1 cellular context compared by ENCODE assay signal in the genomic region with DNA sequence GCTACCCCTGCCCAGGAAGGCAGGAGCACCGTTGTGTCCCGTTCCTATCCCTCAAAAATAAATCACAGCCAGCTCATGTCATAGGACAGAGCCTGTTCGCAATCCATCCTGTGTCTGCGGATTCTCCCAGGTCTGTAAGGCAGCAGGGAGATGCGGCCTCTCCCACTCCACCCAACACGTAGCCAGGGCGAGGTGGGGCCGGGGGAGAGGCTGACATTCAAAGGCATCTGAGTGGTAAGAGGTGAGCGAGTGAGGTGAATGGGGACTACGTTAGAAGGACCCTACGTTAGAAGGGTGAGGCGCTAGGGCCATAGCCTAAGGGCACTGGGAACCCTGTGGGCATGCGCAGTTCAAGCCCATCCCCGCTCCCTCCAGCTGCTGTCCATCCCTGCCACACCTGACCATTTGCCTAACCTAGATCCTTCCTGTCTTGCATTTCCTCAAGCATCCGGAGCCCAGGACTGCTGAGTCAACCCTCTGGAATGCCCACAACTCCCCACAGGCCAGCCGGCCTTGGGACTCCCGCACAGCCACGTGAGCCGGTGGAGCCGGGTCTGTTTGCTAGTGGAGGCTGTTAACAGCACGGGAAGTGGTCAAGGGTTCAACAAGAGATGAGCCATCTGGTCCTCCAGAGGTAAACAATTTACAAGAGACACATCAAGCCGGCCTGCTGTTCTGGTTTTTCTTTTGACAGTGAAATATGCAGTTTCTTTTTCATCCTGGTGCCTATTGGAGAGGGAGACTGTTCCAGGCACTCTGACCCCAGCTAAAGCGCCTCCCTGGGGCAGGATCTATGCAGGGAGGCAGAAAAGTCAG.
TF ChIP-seq lines count a peak whose summit lies in the region.

No MANE protein-coding gene starts in this region.

TF ChIP-seq in HepG2, 621 proteins besides CTCF, POLR2A, EP300 and RAD21 (continued from another document and continues in another):
- TF ChIP-seq THAP11 (CRISPR knock-in tag; IDR thresholded peaks at IDR 0.05) (peak; percentile 83), CREBL2 (CRISPR knock-in tag; IDR thresholded peaks at IDR 0.05; ENCODE audit: borderline replicate concordance) (no peak; the same call in 1 of the 2 replicates), ZMYM4 (CRISPR knock-in tag; IDR thresholded peaks at IDR 0.05) (peak; percentile 69), ZNF678 (CRISPR knock-in tag; IDR thresholded peaks at IDR 0.05) (no peak), SIX1 (CRISPR knock-in tag; IDR thresholded peaks at IDR 0.05; ENCODE audit: borderline replicate concordance) (peak; percentile 69), MTA1 (CRISPR knock-in tag; IDR thresholded peaks at IDR 0.05; ENCODE audit: borderline replicate concordance) (peak; percentile 97; the same call in 1 of the 2 replicates), FOXC1 (CRISPR knock-in tag; IDR thresholded peaks at IDR 0.05; ENCODE audit: borderline replicate concordance) (peak; percentile 38; the same call in 1 of the 2 replicates), JARID2 (CRISPR knock-in tag; IDR thresholded peaks at IDR 0.05; ENCODE audit: insufficient replicate concordance) (peak; percentile 82), FOXJ3 (CRISPR knock-in tag; IDR thresholded peaks at IDR 0.05; ENCODE audit: borderline replicate concordance) (peak; percentile 74; the same call in 1 of the 2 replicates), ZNF639 (CRISPR knock-in tag; conservative IDR thresholded peaks at IDR 0.05) (peak; percentile 86), MXD1 (CRISPR knock-in tag; IDR thresholded peaks at IDR 0.05) (peak; percentile 60), ZNF20 (CRISPR knock-in tag; IDR thresholded peaks at IDR 0.05) (no peak), DNMT1 (CRISPR knock-in tag; IDR thresholded peaks at IDR 0.05) (0 out of 2 replicates have a peak, but pooled peaks have one; percentile 19), HOXA7 (CRISPR knock-in tag; IDR thresholded peaks at IDR 0.05) (no peak), GATA4 (IDR thresholded peaks at IDR 0.05; ENCODE audit: borderline replicate concordance, low read depth) (no peak), NR2F1 (CRISPR knock-in tag; IDR thresholded peaks at IDR 0.05) (peak; percentile 55 to 79; a peak in 2 of 4 replicates), SIX4 (CRISPR knock-in tag; IDR thresholded peaks at IDR 0.05) (peak; percentile 82), ZNF354B (CRISPR knock-in tag; IDR thresholded peaks at IDR 0.05) (no peak), ZNF263 (CRISPR knock-in tag; IDR thresholded peaks at IDR 0.05) (peak; percentile 65), TGIF2 (CRISPR knock-in tag; IDR thresholded peaks at IDR 0.05) (peak; percentile 72; the same call in 1 of the 2 replicates), ISL2 (CRISPR knock-in tag; IDR thresholded peaks at IDR 0.05) (peak; percentile 85), SOX5 (CRISPR knock-in tag; IDR thresholded peaks at IDR 0.05; ENCODE audit: borderline replicate concordance) (peak; percentile 98), POLR2G (IDR thresholded peaks at IDR 0.05; ENCODE audit: low read depth, low read length) (no peak), HCFC1 (IDR thresholded peaks at IDR 0.05; ENCODE audit: low read depth, low read length) (no peak), BHLHE40 (IDR thresholded peaks at IDR 0.05; ENCODE audit: low read length) (peak; percentile 98), ZNF292 (CRISPR knock-in tag; IDR thresholded peaks at IDR 0.05; ENCODE audit: borderline replicate concordance, low read depth) (peak; percentile 97), TOE1 (CRISPR knock-in tag; IDR thresholded peaks at IDR 0.05) (peak; percentile 46; the same call in 1 of the 2 replicates), HDAC1 (CRISPR knock-in tag; IDR thresholded peaks at IDR 0.05) (peak; percentile 99), HDAC2 (CRISPR knock-in tag; IDR thresholded peaks at IDR 0.05) (peak; percentile 99), CHCHD3 (CRISPR knock-in tag; IDR thresholded peaks at IDR 0.05) (0 out of 2 replicates have a peak, but pooled peaks have one; percentile 61), GZF1 (CRISPR knock-in tag; IDR thresholded peaks at IDR 0.05) (peak; percentile 87; the same call in 1 of the 2 replicates), ZNF720 (CRISPR knock-in tag; IDR thresholded peaks at IDR 0.05) (no peak; the same call in 1 of the 2 replicates), ZNF484 (CRISPR knock-in tag; IDR thresholded peaks at IDR 0.05; ENCODE audit: borderline replicate concordance, low read depth) (no peak), FOXK2 (IDR thresholded peaks at IDR 0.05) (peak; percentile 60; the same call in 1 of the 2 replicates), ZBTB44 (CRISPR knock-in tag; IDR thresholded peaks at IDR 0.05) (no peak), KDM3A (CRISPR knock-in tag; IDR thresholded peaks at IDR 0.05; ENCODE audit: low read depth) (peak; percentile 99), TBX3 (IDR thresholded peaks at IDR 0.05; ENCODE audit: borderline replicate concordance) (peak; percentile 74; the same call in 1 of the 2 replicates), ZNF777 (CRISPR knock-in tag; IDR thresholded peaks at IDR 0.05) (no peak)
- TF ChIP-seq, protein P1, sequence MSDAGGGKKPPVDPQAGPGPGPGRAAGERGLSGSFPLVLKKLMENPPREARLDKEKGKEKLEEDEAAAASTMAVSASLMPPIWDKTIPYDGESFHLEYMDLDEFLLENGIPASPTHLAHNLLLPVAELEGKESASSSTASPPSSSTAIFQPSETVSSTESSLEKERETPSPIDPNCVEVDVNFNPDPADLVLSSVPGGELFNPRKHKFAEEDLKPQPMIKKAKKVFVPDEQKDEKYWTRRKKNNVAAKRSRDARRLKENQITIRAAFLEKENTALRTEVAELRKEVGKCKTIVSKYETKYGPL (CRISPR knock-in tag; IDR thresholded peaks at IDR 0.05), result no peak; the same call in 1 of the 2 replicates
- TF ChIP-seq, protein P2, sequence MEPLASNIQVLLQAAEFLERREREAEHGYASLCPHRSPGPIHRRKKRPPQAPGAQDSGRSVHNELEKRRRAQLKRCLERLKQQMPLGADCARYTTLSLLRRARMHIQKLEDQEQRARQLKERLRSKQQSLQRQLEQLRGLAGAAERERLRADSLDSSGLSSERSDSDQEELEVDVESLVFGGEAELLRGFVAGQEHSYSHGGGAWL (CRISPR knock-in tag; IDR thresholded peaks at IDR 0.05), result peak; percentile 84; the same call in 1 of the 2 replicates
- TF ChIP-seq, protein P3, sequence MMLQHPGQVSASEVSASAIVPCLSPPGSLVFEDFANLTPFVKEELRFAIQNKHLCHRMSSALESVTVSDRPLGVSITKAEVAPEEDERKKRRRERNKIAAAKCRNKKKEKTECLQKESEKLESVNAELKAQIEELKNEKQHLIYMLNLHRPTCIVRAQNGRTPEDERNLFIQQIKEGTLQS (CRISPR knock-in tag; IDR thresholded peaks at IDR 0.05), result peak; percentile 100
- TF ChIP-seq, protein P4, sequence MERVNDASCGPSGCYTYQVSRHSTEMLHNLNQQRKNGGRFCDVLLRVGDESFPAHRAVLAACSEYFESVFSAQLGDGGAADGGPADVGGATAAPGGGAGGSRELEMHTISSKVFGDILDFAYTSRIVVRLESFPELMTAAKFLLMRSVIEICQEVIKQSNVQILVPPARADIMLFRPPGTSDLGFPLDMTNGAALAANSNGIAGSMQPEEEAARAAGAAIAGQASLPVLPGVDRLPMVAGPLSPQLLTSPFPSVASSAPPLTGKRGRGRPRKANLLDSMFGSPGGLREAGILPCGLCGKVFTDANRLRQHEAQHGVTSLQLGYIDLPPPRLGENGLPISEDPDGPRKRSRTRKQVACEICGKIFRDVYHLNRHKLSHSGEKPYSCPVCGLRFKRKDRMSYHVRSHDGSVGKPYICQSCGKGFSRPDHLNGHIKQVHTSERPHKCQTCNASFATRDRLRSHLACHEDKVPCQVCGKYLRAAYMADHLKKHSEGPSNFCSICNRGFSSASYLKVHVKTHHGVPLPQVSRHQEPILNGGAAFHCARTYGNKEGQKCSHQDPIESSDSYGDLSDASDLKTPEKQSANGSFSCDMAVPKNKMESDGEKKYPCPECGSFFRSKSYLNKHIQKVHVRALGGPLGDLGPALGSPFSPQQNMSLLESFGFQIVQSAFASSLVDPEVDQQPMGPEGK (CRISPR knock-in tag; IDR thresholded peaks at IDR 0.05), result peak; percentile 85
- TF ChIP-seq, protein P5, sequence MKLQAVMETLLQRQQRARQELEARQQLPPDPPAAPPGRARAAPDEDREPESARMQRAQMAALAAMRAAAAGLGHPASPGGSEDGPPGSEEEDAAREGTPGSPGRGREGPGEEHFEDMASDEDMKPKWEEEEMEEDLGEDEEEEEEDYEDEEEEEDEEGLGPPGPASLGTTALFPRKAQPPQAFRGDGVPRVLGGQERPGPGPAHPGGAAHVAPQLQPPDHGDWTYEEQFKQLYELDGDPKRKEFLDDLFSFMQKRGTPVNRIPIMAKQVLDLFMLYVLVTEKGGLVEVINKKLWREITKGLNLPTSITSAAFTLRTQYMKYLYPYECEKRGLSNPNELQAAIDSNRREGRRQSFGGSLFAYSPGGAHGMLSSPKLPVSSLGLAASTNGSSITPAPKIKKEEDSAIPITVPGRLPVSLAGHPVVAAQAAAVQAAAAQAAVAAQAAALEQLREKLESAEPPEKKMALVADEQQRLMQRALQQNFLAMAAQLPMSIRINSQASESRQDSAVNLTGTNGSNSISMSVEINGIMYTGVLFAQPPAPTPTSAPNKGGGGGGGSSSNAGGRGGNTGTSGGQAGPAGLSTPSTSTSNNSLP (IDR thresholded peaks at IDR 0.05; ENCODE audit: low read depth, low read length), result no peak
- TF ChIP-seq, protein P6, sequence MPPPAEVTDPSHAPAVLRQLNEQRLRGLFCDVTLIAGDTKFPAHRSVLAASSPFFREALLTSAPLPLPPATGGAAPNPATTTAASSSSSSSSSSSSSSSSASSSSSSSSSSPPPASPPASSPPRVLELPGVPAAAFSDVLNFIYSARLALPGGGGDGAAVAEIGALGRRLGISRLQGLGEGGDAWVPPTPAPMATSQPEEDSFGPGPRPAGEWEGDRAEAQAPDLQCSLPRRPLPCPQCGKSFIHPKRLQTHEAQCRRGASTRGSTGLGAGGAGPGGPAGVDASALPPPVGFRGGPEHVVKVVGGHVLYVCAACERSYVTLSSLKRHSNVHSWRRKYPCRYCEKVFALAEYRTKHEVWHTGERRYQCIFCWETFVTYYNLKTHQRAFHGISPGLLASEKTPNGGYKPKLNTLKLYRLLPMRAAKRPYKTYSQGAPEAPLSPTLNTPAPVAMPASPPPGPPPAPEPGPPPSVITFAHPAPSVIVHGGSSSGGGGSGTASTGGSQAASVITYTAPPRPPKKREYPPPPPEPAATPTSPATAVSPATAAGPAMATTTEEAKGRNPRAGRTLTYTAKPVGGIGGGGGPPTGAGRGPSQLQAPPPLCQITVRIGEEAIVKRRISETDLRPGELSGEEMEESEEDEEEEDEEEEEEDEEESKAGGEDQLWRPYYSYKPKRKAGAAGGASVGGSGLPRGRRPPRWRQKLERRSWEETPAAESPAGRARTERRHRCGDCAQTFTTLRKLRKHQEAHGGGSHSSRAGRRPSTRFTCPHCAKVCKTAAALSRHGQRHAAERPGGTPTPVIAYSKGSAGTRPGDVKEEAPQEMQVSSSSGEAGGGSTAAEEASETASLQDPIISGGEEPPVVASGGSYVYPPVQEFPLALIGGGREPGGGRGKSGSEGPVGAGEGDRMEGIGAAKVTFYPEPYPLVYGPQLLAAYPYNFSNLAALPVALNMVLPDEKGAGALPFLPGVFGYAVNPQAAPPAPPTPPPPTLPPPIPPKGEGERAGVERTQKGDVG (CRISPR knock-in tag; IDR thresholded peaks at IDR 0.05; ENCODE audit: borderline replicate concordance), result peak; percentile 39
- TF ChIP-seq, protein P7, sequence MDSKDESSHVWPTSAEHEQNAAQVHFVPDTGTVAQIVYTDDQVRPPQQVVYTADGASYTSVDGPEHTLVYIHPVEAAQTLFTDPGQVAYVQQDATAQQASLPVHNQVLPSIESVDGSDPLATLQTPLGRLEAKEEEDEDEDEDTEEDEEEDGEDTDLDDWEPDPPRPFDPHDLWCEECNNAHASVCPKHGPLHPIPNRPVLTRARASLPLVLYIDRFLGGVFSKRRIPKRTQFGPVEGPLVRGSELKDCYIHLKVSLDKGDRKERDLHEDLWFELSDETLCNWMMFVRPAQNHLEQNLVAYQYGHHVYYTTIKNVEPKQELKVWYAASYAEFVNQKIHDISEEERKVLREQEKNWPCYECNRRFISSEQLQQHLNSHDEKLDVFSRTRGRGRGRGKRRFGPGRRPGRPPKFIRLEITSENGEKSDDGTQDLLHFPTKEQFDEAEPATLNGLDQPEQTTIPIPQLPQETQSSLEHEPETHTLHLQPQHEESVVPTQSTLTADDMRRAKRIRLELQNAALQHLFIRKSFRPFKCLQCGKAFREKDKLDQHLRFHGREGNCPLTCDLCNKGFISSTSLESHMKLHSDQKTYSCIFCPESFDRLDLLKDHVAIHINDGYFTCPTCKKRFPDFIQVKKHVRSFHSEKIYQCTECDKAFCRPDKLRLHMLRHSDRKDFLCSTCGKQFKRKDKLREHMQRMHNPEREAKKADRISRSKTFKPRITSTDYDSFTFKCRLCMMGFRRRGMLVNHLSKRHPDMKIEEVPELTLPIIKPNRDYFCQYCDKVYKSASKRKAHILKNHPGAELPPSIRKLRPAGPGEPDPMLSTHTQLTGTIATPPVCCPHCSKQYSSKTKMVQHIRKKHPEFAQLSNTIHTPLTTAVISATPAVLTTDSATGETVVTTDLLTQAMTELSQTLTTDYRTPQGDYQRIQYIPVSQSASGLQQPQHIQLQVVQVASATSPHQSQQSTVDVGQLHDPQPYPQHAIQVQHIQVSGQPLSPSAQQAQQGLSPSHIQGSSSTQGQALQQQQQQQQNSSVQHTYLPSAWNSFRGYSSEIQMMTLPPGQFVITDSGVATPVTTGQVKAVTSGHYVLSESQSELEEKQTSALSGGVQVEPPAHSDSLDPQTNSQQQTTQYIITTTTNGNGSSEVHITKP (CRISPR knock-in tag; IDR thresholded peaks at IDR 0.05; ENCODE audit: low read depth), result peak; percentile 89
